ENCODE assay signal across 8 cellular contexts in the genomic region with DNA sequence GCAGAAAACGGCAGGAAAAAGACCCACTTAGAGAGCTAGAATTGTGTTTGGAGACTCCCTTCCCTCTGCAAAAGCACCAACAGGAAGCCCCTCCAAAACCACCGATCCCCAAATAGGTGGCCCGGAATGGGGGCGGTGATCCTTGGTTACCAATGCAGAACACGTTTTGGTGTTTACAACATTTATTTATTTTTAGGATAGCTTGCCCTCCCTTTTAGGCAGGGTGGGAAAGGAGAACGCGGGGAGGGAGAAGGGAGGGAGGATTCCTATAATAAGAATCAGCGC. TPM values are rescaled to one million over a fixed set of nuclear protein-coding genes. Genes with fewer than 3 reads are reported as not detected.
DNase-seq lines count a peak whose midpoint lies in the region; ATAC-seq, FAIRE-seq and TF ChIP-seq lines count a peak whose summit lies in the region.

No MANE protein-coding gene starts in this region.

- H3K79me2 ChIP-seq in H1 (ENCODE audit: control insufficient read depth in 1 of 2, insufficient read depth in 2 of 2, low read length in 2 of 2) (no peaks in the 10 kb centered on the region), PC-9 (ENCODE audit: low read depth) (no peaks in the 10 kb centered on the region)

- H3K18ac ChIP-seq in H1 (ENCODE audit: extremely low read depth, low read length) = no peak overlapping the region

- no peak overlapping the region for H3K23ac ChIP-seq in H1 (ENCODE audit: insufficient read length)

- no peaks in the 10 kb centered on the region for H3K9me3 ChIP-seq in HUES6 (ENCODE audit: control insufficient read depth, insufficient read depth, low read depth, low read length)
- 0 out of 4 replicates have a peak, but pooled peaks cover under 1 to 3% of the 10 kb centered on the region in 2 experiments for H3K9me3 ChIP-seq in H1 (ENCODE audit: insufficient read depth in 2 of 2, low read depth in 1 of 2, low read length in 1 of 2)
- H3K9me3 ChIP-seq in neuron (ENCODE audit: low read length) = peaks cover 4% of the 10 kb centered on the region
- H3K9me3 ChIP-seq in PC-9 (ENCODE audit: insufficient read depth, low read depth) = no peaks in the 10 kb centered on the region; the same call in 1 of the 2 replicates

- no peak overlapping the region for H2BK12ac ChIP-seq in H1 (ENCODE audit: low read depth, low read length)

- H3K4me3 ChIP-seq in AG10803 (ENCODE audit: low read length) = peak overlapping the region; percentile 49
- H3K4me3 ChIP-seq in HUES6 (ENCODE audit: low read depth, low read length) = peak overlapping the region; percentile 75
- peak overlapping the region; percentile 37 to 64 (median 58); a peak in 5 of 8 replicates for H3K4me3 ChIP-seq in H1 (ENCODE audit: extremely low read depth in 1 of 4, insufficient read depth in 2 of 4, low read depth in 3 of 4, low read length in 4 of 4)
- H3K4me3 ChIP-seq in neuron (ENCODE audit: low read length) = peak overlapping the region; percentile 90
- H3K4me3 ChIP-seq in PC-9 = no peak overlapping the region

- H3K9ac ChIP-seq in HUES6 (ENCODE audit: low read length) = no peak overlapping the region
- H3K9ac ChIP-seq in H1 (replicated peaks in 1 of 4; ENCODE audit: extremely low read depth in 1 of 4, low read depth in 3 of 4, low read length in 3 of 4) = no peak overlapping the region

- H2AFZ ChIP-seq in H1 (ENCODE audit: low read length) (no peak overlapping the region), neuron (ENCODE audit: low read depth, low read length) (peak overlapping the region; percentile 93), PC-9 (no peak overlapping the region)

- POLR2A ChIA-PET in H1 (lab: Charles Lee; ENCODE audit: partially characterized antibody) (no interaction called here), PC-9 (lab: Charles Lee; ENCODE audit: unreplicated experiment) (no interaction called here)

- no peak overlapping the region for H2BK15ac ChIP-seq in H1 (ENCODE audit: low read length)

- H3K4me1 ChIP-seq in HUES6 (ENCODE audit: control insufficient read depth, insufficient read depth, low read length) (peaks cover 9% of the 10 kb centered on the region), H1 (replicated peaks in 1 of 4; ENCODE audit: control insufficient read depth in 3 of 4, insufficient read depth in 4 of 4, low read length in 3 of 4) (peaks cover 0 to 12% (median 9%) of the 10 kb centered on the region in 4 experiments; a peak in 6 of 7 replicates), neuron (ENCODE audit: insufficient read depth, low read length) (peaks cover 33% of the 10 kb centered on the region), PC-9 (replicated peaks; ENCODE audit: insufficient read depth) (no peaks in the 10 kb centered on the region)

- no peak for FAIRE-seq in H1 (lab: Jason Lieb, UNC)

- no peak overlapping the region for H2BK120ac ChIP-seq in H1 (replicated peaks; ENCODE audit: low read depth, low read length)

- TF ChIP-seq CTCF in AG10803 (conservative IDR thresholded peaks at IDR 0.05; ENCODE audit: low read length) = no peak
- TF ChIP-seq CTCF in H1 (IDR thresholded peaks at IDR 0.05; ENCODE audit: control extremely low read depth in 1 of 3, insufficient read depth in 1 of 3, low read depth in 1 of 3, low read length in 3 of 3) = no peak
- TF ChIP-seq CTCF in PC-9 (conservative IDR thresholded peaks at IDR 0.05) = no peak

- DNase-seq in AG10803 (ENCODE audit: low read depth) (no peak), H1 (ENCODE audit: low read depth in 1 of 2, low spot score in 2 of 2) (no peak), NOMO-1 (lab: John Stamatoyannopoulos, UW; ENCODE audit: unreplicated experiment in 2 of 2) (no peak), PC-9 (no peak)
- DNase-seq in activated effector memory CD4-positive, alpha-beta T cell treated with Interleukin-2 at 50 U/mL for 16 hours = no peak

- H4K91ac ChIP-seq in H1 (replicated peaks; ENCODE audit: insufficient read length, low read length) = no peak overlapping the region

- no peak overlapping the region for H2AK5ac ChIP-seq in H1 (ENCODE audit: low read depth, low read length)

- H3K23me2 ChIP-seq in H1 (ENCODE audit: low read depth, low read length) = peaks cover 19% of the 10 kb centered on the region; the same call in 1 of the 2 replicates

- no peak overlapping the region for H3K4ac ChIP-seq in H1 (replicated peaks; ENCODE audit: insufficient read length, low read depth, low read length)

- no peak overlapping the region for H2BK5ac ChIP-seq in H1 (ENCODE audit: low read depth, low read length)

- CTCF ChIA-PET in H1 (lab: Charles Lee; ENCODE audit: partially characterized antibody) (interaction anchor here (0.7 to 3.3 kb wide), 29 partner anchors 10 to 756 kb away, joined by 3 to 29 read pairs (median 5); no protein-coding TSS in a partner anchor), PC-9 (lab: Charles Lee) (no interaction called here)

- no peak overlapping the region for H4K8ac ChIP-seq in H1 (ENCODE audit: extremely low read depth, insufficient read depth, low read length)

- H3K14ac ChIP-seq in H1 (ENCODE audit: insufficient read length) = no peak overlapping the region

- no peaks in the 10 kb centered on the region for H3K9me2 ChIP-seq in PC-9 (ENCODE audit: insufficient read depth)

- no peak overlapping the region for H3K27ac ChIP-seq in HUES6 (ENCODE audit: low read depth, low read length)
- H3K27ac ChIP-seq in H1 (ENCODE audit: low read depth, low read length) = no peak overlapping the region
- no peak overlapping the region for H3K27ac ChIP-seq in PC-9

- no TSS peak for BruUV-seq in PC-9 (replicated peaks; lab: Mats Ljungman, UMichigan)

- TF ChIP-seq POLR2A in H1 (IDR thresholded peaks at IDR 0.05; ENCODE audit: control extremely low read depth in 1 of 2, low read depth in 2 of 2, low read length in 2 of 2) = no peak

- H3K4me2 ChIP-seq in H1 (ENCODE audit: insufficient read depth in 1 of 2, low read depth in 2 of 2, low read length in 2 of 2) (peak overlapping the region; percentile 89 to 93), PC-9 (no peak overlapping the region)

- 7% methylated on average over 8 of the region's 8 CpGs; no CpG with 5 or more reads in 1 of the 2 experiments for WGBS in H1 (ENCODE audit: extremely low coverage in 1 of 2, insufficient coverage in 1 of 2, insufficient read length in 1 of 2, insufficient replicate concordance in 2 of 2, low coverage in 1 of 2, low lambda C conversion rate in 2 of 2, missing lambda C conversion rate in 1 of 2), 2 experiments

- H3K27me3 ChIP-seq in HUES6 (ENCODE audit: control insufficient read depth, insufficient read depth, low read length) = peaks cover 83% of the 10 kb centered on the region
- peaks cover 30 to 57% (median 53%) of the 10 kb centered on the region in 4 experiments for H3K27me3 ChIP-seq in H1 (replicated peaks in 1 of 4; ENCODE audit: control insufficient read depth in 3 of 4, extremely low read depth in 1 of 4, insufficient read depth in 3 of 4, low read length in 3 of 4)
- no peaks in the 10 kb centered on the region for H3K27me3 ChIP-seq in neuron (ENCODE audit: insufficient read depth, low read length)
- H3K27me3 ChIP-seq in PC-9 (ENCODE audit: insufficient read depth, low read depth) = peaks cover 7% of the 10 kb centered on the region; the same call in 1 of the 2 replicates

- no peak for ATAC-seq in GM21576 (IDR thresholded peaks at IDR 0.05; ENCODE audit: unreplicated experiment)

- H4K20me1 ChIP-seq in H1 (replicated peaks in 1 of 2; ENCODE audit: control insufficient read depth in 1 of 2, insufficient read depth in 2 of 2, low read length in 2 of 2) (peaks cover 2 to 4% of the 10 kb centered on the region in 2 experiments), PC-9 (ENCODE audit: insufficient read depth) (no peaks in the 10 kb centered on the region)

- no peaks in the 10 kb centered on the region for H3F3A ChIP-seq in PC-9 (ENCODE audit: insufficient read depth, low read depth)

- intact Hi-C loops in PC-9 (cut with micrococcal nuclease; ENCODE audit: unreplicated experiment) = no loop called here

- no peak overlapping the region for H3K56ac ChIP-seq in H1 (replicated peaks; ENCODE audit: insufficient read length, low read depth, low read length)

- H2BK20ac ChIP-seq in H1 (ENCODE audit: low read length) = no peak overlapping the region

- H4K5ac ChIP-seq in H1 (ENCODE audit: insufficient read length, low read depth, low read length) = no peak overlapping the region

- H3K79me1 ChIP-seq in H1 (ENCODE audit: low read depth, low read length) = no peaks in the 10 kb centered on the region

- no peak for TF ChIP-seq RAD21 in H1 (IDR thresholded peaks at IDR 0.05 in 1 of 2, conservative IDR thresholded peaks at IDR 0.05 in 1 of 2; ENCODE audit: low read depth in 2 of 2, low read length in 2 of 2)

- no peak for TF ChIP-seq EP300 in H1 (IDR thresholded peaks at IDR 0.05; ENCODE audit: borderline replicate concordance in 1 of 2, low read depth in 2 of 2, low read length in 2 of 2)

- no peaks in the 10 kb centered on the region for H3K36me3 ChIP-seq in HUES6 (ENCODE audit: control insufficient read depth, insufficient read depth, low read length)
- H3K36me3 ChIP-seq in H1 (ENCODE audit: control insufficient read depth in 2 of 4, insufficient read depth in 4 of 4, low read length in 3 of 4) = no peaks in the 10 kb centered on the region
- no peaks in the 10 kb centered on the region for H3K36me3 ChIP-seq in neuron (ENCODE audit: insufficient read depth, low read length)
- H3K36me3 ChIP-seq in PC-9 (ENCODE audit: low read depth) = no peaks in the 10 kb centered on the region

TF ChIP-seq in H1, 55 proteins besides CTCF, POLR2A, EP300 and RAD21:
- TF ChIP-seq EZH2 (IDR thresholded peaks at IDR 0.05; ENCODE audit: low read depth, low read length, severe bottlenecking) = peak; percentile 70
- TF ChIP-seq, protein P1, sequence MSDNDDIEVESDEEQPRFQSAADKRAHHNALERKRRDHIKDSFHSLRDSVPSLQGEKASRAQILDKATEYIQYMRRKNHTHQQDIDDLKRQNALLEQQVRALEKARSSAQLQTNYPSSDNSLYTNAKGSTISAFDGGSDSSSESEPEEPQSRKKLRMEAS (IDR thresholded peaks at IDR 0.05) = no peak
- TF ChIP-seq TCF12 (IDR thresholded peaks at IDR 0.05; ENCODE audit: low read depth, low read length) = no peak
- TF ChIP-seq RNF2 (IDR thresholded peaks at IDR 0.05; ENCODE audit: borderline replicate concordance, low read depth, low read length, missing control alignments, poor library complexity, severe bottlenecking) = peak; percentile 25
- TF ChIP-seq SUZ12 (IDR thresholded peaks at IDR 0.05; ENCODE audit: low read length) = 0 out of 2 replicates have a peak, but pooled peaks have one; percentile 44

RNA-seq across cellular contexts. Expression of a gene that starts 0.6 kb away (rescaled TPM):
- total RNA-seq in H1 (2021; fragmentation: NEBNext Ultra II Directional; extraction: Animal tissue kit (Norgen Biotek cat#: 25700)) = 0.04 and 0.08 TPM in 2 replicates
- 0.03 TPM in 2 replicates for polyA plus RNA-seq in H1 (2011; rRNA removed)
- polyA plus RNA-seq in H1 (2011; cell fraction: cytosol; rRNA removed) = 0.03 TPM
- polyA plus RNA-seq in H1 (2011; cell fraction: nucleus; rRNA removed) = 0.07 TPM
- polyA plus RNA-seq in H1 (2012, experiment 1 of 2) = 0.03 to 0.08 TPM in 2 of 4 replicates, not detected in the others
- not detected for polyA plus RNA-seq in H1 (2012, experiment 2 of 2)
- polyA plus RNA-seq in H1 (2013, experiment 1 of 2) = 0.08 TPM
- 0.06 TPM for polyA plus RNA-seq in H1 (2013, experiment 2 of 2)
- polyA minus RNA-seq in H1 (2011; rRNA and poly(A)+ RNA removed) = 0.03 and 0.05 TPM in 2 replicates
- polyA minus RNA-seq in H1 (2011; cell fraction: cytosol; rRNA and poly(A)+ RNA removed) = not detected
- polyA minus RNA-seq in H1 (2011; cell fraction: nucleus; rRNA and poly(A)+ RNA removed) = 0.30 TPM
- total RNA-seq in PC-9 (2021) = not detected in 2 replicates
